In the genomic region with DNA sequence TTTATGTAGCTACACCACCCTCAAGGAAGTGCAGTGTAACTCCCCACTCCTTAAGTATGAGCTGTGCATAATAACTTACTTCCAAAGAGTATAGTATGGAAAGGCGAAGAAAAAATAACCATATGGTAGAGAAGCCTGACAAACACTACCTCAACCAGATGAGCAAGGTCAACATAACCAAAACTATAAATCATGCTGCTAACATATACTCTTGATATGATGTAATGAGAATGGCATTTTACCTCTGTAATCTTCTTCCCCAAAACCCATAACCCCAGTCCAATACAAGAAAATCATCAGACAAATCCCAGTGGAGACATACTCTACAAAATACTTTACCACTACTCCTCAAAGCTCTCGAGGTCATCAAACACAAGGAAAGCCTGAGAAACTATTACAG, we compare ENCODE assay signal across 21 cellular contexts. TPM values are rescaled to one million over a fixed set of nuclear protein-coding genes. Genes with fewer than 3 reads are reported as not detected.
DNase-seq lines count a peak whose midpoint lies in the region; ATAC-seq and TF ChIP-seq lines count a peak whose summit lies in the region.
"Had no signal": no experiment of that assay in that cellular context is flagged by ENCODE, and none has a peak within 500 bp of the region (broad histone marks: within the 10 kb centered on the region; RNA-seq: fewer than 3 reads in every experiment).

No MANE protein-coding gene starts in this region.

- peaks cover 58 to 61% of the 10 kb centered on the region in 2 experiments for H3K4me1 ChIP-seq in HCT116 (ENCODE audit: control insufficient read depth in 1 of 2, insufficient read depth in 2 of 2, low read length in 2 of 2)
- H3K4me1 ChIP-seq: tibial nerve had no signal

- H3K36me3 ChIP-seq in HCT116 (ENCODE audit: control insufficient read depth in 1 of 2, insufficient read depth in 2 of 2, low read length in 2 of 2), result no peaks in the 10 kb centered on the region
- H3K36me3 ChIP-seq: tibial nerve had no signal

- H3K9me3 ChIP-seq in HCT116 (ENCODE audit: control insufficient read depth in 1 of 2, insufficient read depth in 1 of 2, low read depth in 1 of 2, low read length in 2 of 2), result no peaks in the 10 kb centered on the region
- H3K9me3 ChIP-seq: tibial nerve had no signal

- H3K4me1 Mint-ChIP-seq in T-helper 1 cell treated with Interleukin-12 subunit alpha and Interleukin-12 subunit beta and Interleukin-4 antibody, amounts not matched to agents 30 μg/mL and 1 μg/mL, for 36 hours (ENCODE audit: low read depth), result peaks cover 61% of the 10 kb centered on the region
- H3K4me1 Mint-ChIP-seq in activated T-helper 17 cell treated with anti-CD3 and anti-CD28 coated beads, Interleukin-2, amount 50 U/mL, for 72 hours, result peaks cover 65% of the 10 kb centered on the region
- H3K4me1 Mint-ChIP-seq in memory B cell, result peaks cover 57% of the 10 kb centered on the region

- CTCF ChIA-PET in HCT116 (lab: Charles Lee), result interaction anchor here (1.0 kb wide), 1 partner anchor 152 kb away, joined by 3 read pairs; no protein-coding TSS in a partner anchor

- peak overlapping the region; percentile 26 for H3K27ac Mint-ChIP-seq in T-helper 1 cell treated with Interleukin-12 subunit alpha and Interleukin-12 subunit beta and Interleukin-4 antibody, amounts not matched to agents 30 μg/mL and 1 μg/mL, for 36 hours
- H3K27ac Mint-ChIP-seq in activated T-helper 17 cell treated with anti-CD3 and anti-CD28 coated beads, Interleukin-2, amount 50 U/mL, for 72 hours, result peak overlapping the region; percentile 4
- H3K27ac Mint-ChIP-seq in memory B cell, result peak overlapping the region; percentile 99

- DNase-seq in T-helper 1 cell, result no peak
- no peak for DNase-seq in HCT116 (ENCODE audit: low read depth, low spot score)
- no peak for DNase-seq in memory B cell (ENCODE audit: low spot score in 2 of 2)
- no peak for DNase-seq in caudate nucleus (lab: John Stamatoyannopoulos, UW)
- DNase-seq: 8988T; activated CD4-positive, alpha-beta memory T cell treated with anti-CD3 and anti-CD28 coated beads for 36 hours; activated gamma-delta T cell; C1 segment of cervical spinal cord; dermis blood vessel endothelial cell; DMS79; GM23248; naive thymus-derived CD4-positive, alpha-beta T cell; NCI-H187 treated with DMSO at 0.1 percent for 48 hours; NCI-H510A treated with DMSO at 0.1 percent for 48 hours; PC-3 had no signal

- no peaks in the 10 kb centered on the region for H3K27me3 Mint-ChIP-seq in T-helper 1 cell treated with Interleukin-12 subunit alpha and Interleukin-12 subunit beta and Interleukin-4 antibody, amounts not matched to agents 30 μg/mL and 1 μg/mL, for 36 hours (ENCODE audit: low read depth)
- no peaks in the 10 kb centered on the region for H3K27me3 Mint-ChIP-seq in activated T-helper 17 cell treated with anti-CD3 and anti-CD28 coated beads, Interleukin-2, amount 50 U/mL, for 72 hours
- H3K27me3 Mint-ChIP-seq in memory B cell, result no peaks in the 10 kb centered on the region
- H3K27me3 Mint-ChIP-seq: activated CD4-positive, alpha-beta memory T cell treated with anti-CD3 and anti-CD28 coated beads for 36 hours; naive thymus-derived CD4-positive, alpha-beta T cell had no signal

- no peak for ATAC-seq in HCT116
- no peak for ATAC-seq in activated T-helper 17 cell treated with anti-CD3 and anti-CD28 coated beads, Interleukin-2, amount 50 U/mL, for 72 hours (replicated peaks)
- no peak for ATAC-seq in memory B cell (ENCODE audit: low read depth)
- no peak for ATAC-seq in HG03139 (IDR thresholded peaks at IDR 0.05; ENCODE audit: unreplicated experiment)
- no peak for ATAC-seq in HG03565 (IDR thresholded peaks at IDR 0.05; ENCODE audit: unreplicated experiment)
- ATAC-seq: naive thymus-derived CD4-positive, alpha-beta T cell; PC-3 had no signal

- H3K4me3 Mint-ChIP-seq in T-helper 1 cell treated with Interleukin-12 subunit alpha and Interleukin-12 subunit beta and Interleukin-4 antibody, amounts not matched to agents 30 μg/mL and 1 μg/mL, for 36 hours, result no peak overlapping the region
- H3K4me3 Mint-ChIP-seq in activated T-helper 17 cell treated with anti-CD3 and anti-CD28 coated beads, Interleukin-2, amount 50 U/mL, for 72 hours, result peak overlapping the region; percentile 70
- H3K4me3 Mint-ChIP-seq in memory B cell, result no peak overlapping the region
- H3K4me3 Mint-ChIP-seq: activated CD4-positive, alpha-beta memory T cell treated with anti-CD3 and anti-CD28 coated beads for 36 hours had no signal

- no peak for TF ChIP-seq POLR2A in HCT116 (IDR thresholded peaks at IDR 0.05; ENCODE audit: borderline replicate concordance, extremely low read depth, insufficient read depth, insufficient read length)

- H3K9me2 ChIP-seq in HCT116 (ENCODE audit: insufficient read depth), result no peaks in the 10 kb centered on the region

- H4K20me1 ChIP-seq in HCT116 (ENCODE audit: insufficient read depth), result peaks cover 10% of the 10 kb centered on the region; the same call in 1 of the 2 replicates

- H3K79me2 ChIP-seq in HCT116 (ENCODE audit: insufficient read depth, low read length), result peaks cover 98% of the 10 kb centered on the region

- peaks cover 20% of the 10 kb centered on the region for H3K36me3 Mint-ChIP-seq in T-helper 1 cell treated with Interleukin-12 subunit alpha and Interleukin-12 subunit beta and Interleukin-4 antibody, amounts not matched to agents 30 μg/mL and 1 μg/mL, for 36 hours (ENCODE audit: low read depth)
- no peaks in the 10 kb centered on the region for H3K36me3 Mint-ChIP-seq in activated T-helper 17 cell treated with anti-CD3 and anti-CD28 coated beads, Interleukin-2, amount 50 U/mL, for 72 hours (ENCODE audit: low read depth)
- H3K36me3 Mint-ChIP-seq in memory B cell, result peaks cover 2% of the 10 kb centered on the region

- no peak for TF ChIP-seq RAD21 in HCT116 (IDR thresholded peaks at IDR 0.05; ENCODE audit: low read depth)

- TF ChIP-seq CTCF in HCT116 (IDR thresholded peaks at IDR 0.05 in 2 of 3, conservative IDR thresholded peaks at IDR 0.05 in 1 of 3; ENCODE audit: borderline replicate concordance in 1 of 3, insufficient read depth in 1 of 3, low read depth in 2 of 3, low read length in 2 of 3), result no peak

- H3K27ac ChIP-seq in HCT116 (ENCODE audit: low read depth, low read length) (no peak overlapping the region), caudate nucleus (ENCODE audit: low read depth, low read length) (no peak overlapping the region)
- H3K27ac ChIP-seq: GM23248 had no signal

- no peak overlapping the region for H3K9ac ChIP-seq in HCT116 (ENCODE audit: low read length)
- H3K9ac ChIP-seq: GM23248 had no signal

- intact Hi-C loops in HCT116 (cut with micrococcal nuclease), result no loop called here

- BruUV-seq in HCT116 (replicated peaks; lab: Mats Ljungman, UMichigan), result no TSS peak

- RAD21 ChIA-PET in HCT116 (lab: Charles Lee; ENCODE audit: low non-redundant PET in 1 of 2, low total read pairs in 2 of 2, uncharacterized antibody in 2 of 2, unreplicated experiment in 2 of 2), result no interaction called here

- peak overlapping the region; percentile 24; the same call in 1 of the 2 replicates for H3K4me2 ChIP-seq in HCT116 (ENCODE audit: low read length)

- H3K27me3 ChIP-seq in HCT116 (ENCODE audit: insufficient read depth, low read length), result no peaks in the 10 kb centered on the region
- H3K27me3 ChIP-seq: tibial nerve had no signal

- no peak overlapping the region for H2AFZ ChIP-seq in HCT116 (ENCODE audit: low read depth, low read length, poor library complexity, severe bottlenecking)
- H2AFZ ChIP-seq: GM23248 had no signal

- POLR2A ChIA-PET in HCT116 (lab: Charles Lee), result interaction anchor here (1.4 kb wide), 1 partner anchor 13 kb away, joined by 4 read pairs; no protein-coding TSS in a partner anchor

- H3K9me3 Mint-ChIP-seq in T-helper 1 cell treated with Interleukin-12 subunit alpha and Interleukin-12 subunit beta and Interleukin-4 antibody, amounts not matched to agents 30 μg/mL and 1 μg/mL, for 36 hours, result no peaks in the 10 kb centered on the region
- H3K9me3 Mint-ChIP-seq in activated T-helper 17 cell treated with anti-CD3 and anti-CD28 coated beads, Interleukin-2, amount 50 U/mL, for 72 hours, result no peaks in the 10 kb centered on the region
- H3K9me3 Mint-ChIP-seq in memory B cell, result no peaks in the 10 kb centered on the region
- H3K9me3 Mint-ChIP-seq: activated CD4-positive, alpha-beta memory T cell treated with anti-CD3 and anti-CD28 coated beads for 36 hours had no signal

- no peak overlapping the region for H3K4me3 ChIP-seq in HCT116 (replicated peaks in 1 of 2; ENCODE audit: low read depth in 1 of 2, low read length in 2 of 2)
- H3K4me3 ChIP-seq: GM23248, lung, tibial nerve had no signal

TF ChIP-seq in HCT116, 20 proteins besides CTCF, POLR2A, EP300 and RAD21 (continues in another document):
- TF ChIP-seq, protein P1, sequence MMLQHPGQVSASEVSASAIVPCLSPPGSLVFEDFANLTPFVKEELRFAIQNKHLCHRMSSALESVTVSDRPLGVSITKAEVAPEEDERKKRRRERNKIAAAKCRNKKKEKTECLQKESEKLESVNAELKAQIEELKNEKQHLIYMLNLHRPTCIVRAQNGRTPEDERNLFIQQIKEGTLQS (IDR thresholded peaks at IDR 0.05), result no peak
- TF ChIP-seq EZH2 (IDR thresholded peaks at IDR 0.05), result no peak
- no peak for TF ChIP-seq SIN3A (IDR thresholded peaks at IDR 0.05; ENCODE audit: low read depth)
- TF ChIP-seq CEBPB (IDR thresholded peaks at IDR 0.05; ENCODE audit: low read depth), result no peak
- TF ChIP-seq, protein P2, sequence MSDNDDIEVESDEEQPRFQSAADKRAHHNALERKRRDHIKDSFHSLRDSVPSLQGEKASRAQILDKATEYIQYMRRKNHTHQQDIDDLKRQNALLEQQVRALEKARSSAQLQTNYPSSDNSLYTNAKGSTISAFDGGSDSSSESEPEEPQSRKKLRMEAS (IDR thresholded peaks at IDR 0.05), result no peak
- TF ChIP-seq TCF7L2 (IDR thresholded peaks at IDR 0.05; ENCODE audit: borderline replicate concordance, extremely low read depth, insufficient read depth, insufficient read length), result no peak
- no peak for TF ChIP-seq CBX3 (IDR thresholded peaks at IDR 0.05; ENCODE audit: low read depth)
- no peak for TF ChIP-seq YY1 (IDR thresholded peaks at IDR 0.05; ENCODE audit: extremely low read depth, insufficient replicate concordance, low read depth, low read length)
- no peak for TF ChIP-seq ELF1 (IDR thresholded peaks at IDR 0.05; ENCODE audit: borderline replicate concordance, low read depth)
- no peak for TF ChIP-seq FOSL1 (IDR thresholded peaks at IDR 0.05; ENCODE audit: low read depth)

RNA-seq across cellular contexts. Expression of a gene that starts 15.8 kb away (rescaled TPM):
- 36.8 TPM for total RNA-seq in HCT116 (2021; ENCODE audit: unreplicated experiment)
- 13.2 and 16.1 TPM in 2 replicates for polyA plus RNA-seq in HCT116 (2012)
- total RNA-seq in activated T-helper 17 cell treated with anti-CD3 and anti-CD28 coated beads, Interleukin-2, amount 50 U/mL, for 72 hours, result 10 to 100 TPM; 57.6 to 70.6 TPM

Comparison
In these comparisons a context has a peak if more than half of its experiments do, and no peak if none do; other contexts are left out.
1. H3K27ac Mint-ChIP-seq: peak in every context shown above with its lines; median percentile 99 in memory B cell; 26 in T-helper 1 cell treated with Interleukin-12 subunit alpha and Interleukin-12 subunit beta and Interleukin-4 antibody, amounts not matched to agents 30 μg/mL and 1 μg/mL, for 36 hours; 4 in activated T-helper 17 cell treated with anti-CD3 and anti-CD28 coated beads, Interleukin-2, amount 50 U/mL, for 72 hours.